ENCODE assay signal across 1 cellular context in genomic region chr10:70232155-70232858, GRCh38.
TF ChIP-seq lines count a peak whose summit lies in the region.

No MANE protein-coding gene starts in this region.

TF ChIP-seq in HEK293, 187 proteins besides CTCF, POLR2A, EP300 and RAD21 (continued from another document and continues in another):
- TF ChIP-seq ZSCAN18 (tag by site-specific recombination; IDR thresholded peaks at IDR 0.05) (no peak), ZNF548 (tag by site-specific recombination; IDR thresholded peaks at IDR 0.05) (no peak), ZNF311 (tag by site-specific recombination; IDR thresholded peaks at IDR 0.05; ENCODE audit: borderline replicate concordance) (no peak), ZNF521 (tag by site-specific recombination; IDR thresholded peaks at IDR 0.05) (no peak), ZNF112 (tag by site-specific recombination; IDR thresholded peaks at IDR 0.05) (no peak), ZNF426 (tag by site-specific recombination; IDR thresholded peaks at IDR 0.05) (no peak), ZNF335 (tag by site-specific recombination; conservative IDR thresholded peaks at IDR 0.05) (peak; percentile 89), ZNF302 (tag by site-specific recombination; IDR thresholded peaks at IDR 0.05; ENCODE audit: low read depth) (no peak), ZEB2 (tag by site-specific recombination; IDR thresholded peaks at IDR 0.05) (peak; percentile 73), ZBTB8A (tag by site-specific recombination; IDR thresholded peaks at IDR 0.05) (peak; percentile 84), ZNF843 (tag by site-specific recombination; IDR thresholded peaks at IDR 0.05) (peak; percentile 30; the same call in 1 of the 2 replicates), ZNF114 (tag by site-specific recombination; IDR thresholded peaks at IDR 0.05) (no peak), ZBTB11 (tag by site-specific recombination; conservative IDR thresholded peaks at IDR 0.05; ENCODE audit: low read depth) (no peak), ZBTB44 (tag by site-specific recombination; IDR thresholded peaks at IDR 0.05) (no peak), OVOL3 (tag by site-specific recombination; IDR thresholded peaks at IDR 0.05) (no peak), WT1 (tag by site-specific recombination; IDR thresholded peaks at IDR 0.05) (0 out of 2 replicates have a peak, but pooled peaks have one; percentile 30), OSR2 (tag by site-specific recombination; IDR thresholded peaks at IDR 0.05) (peak; percentile 63), ZNF138 (tag by site-specific recombination; IDR thresholded peaks at IDR 0.05; ENCODE audit: borderline replicate concordance) (no peak), MZF1 (tag by site-specific recombination; IDR thresholded peaks at IDR 0.05; ENCODE audit: borderline replicate concordance) (peak; percentile 59; the same call in 1 of the 2 replicates), PRDM6 (tag by site-specific recombination; IDR thresholded peaks at IDR 0.05) (peak; percentile 48; the same call in 1 of the 2 replicates), ZNF692 (tag by site-specific recombination; IDR thresholded peaks at IDR 0.05) (no peak), ZNF10 (tag by site-specific recombination; IDR thresholded peaks at IDR 0.05) (0 out of 2 replicates have a peak, but pooled peaks have one; percentile 12), ZNF19 (tag by site-specific recombination; IDR thresholded peaks at IDR 0.05; ENCODE audit: low read depth) (no peak), ZNF157 (tag by site-specific recombination; IDR thresholded peaks at IDR 0.05) (no peak), ZNF660 (tag by site-specific recombination; IDR thresholded peaks at IDR 0.05) (peak; percentile 80; the same call in 1 of the 2 replicates), ZNF560 (tag by site-specific recombination; IDR thresholded peaks at IDR 0.05; ENCODE audit: borderline replicate concordance) (no peak), ZNF473 (tag by site-specific recombination; IDR thresholded peaks at IDR 0.05) (no peak), PRDM1 (tag by site-specific recombination; IDR thresholded peaks at IDR 0.05) (peak; percentile 93), ZNF280D (tag by site-specific recombination; IDR thresholded peaks at IDR 0.05) (no peak), ZBTB49 (tag by site-specific recombination; IDR thresholded peaks at IDR 0.05; ENCODE audit: low read depth) (no peak), ZNF792 (tag by site-specific recombination; IDR thresholded peaks at IDR 0.05) (0 out of 2 replicates have a peak, but pooled peaks have one; percentile 58), ZBTB20 (tag by site-specific recombination; IDR thresholded peaks at IDR 0.05) (peak; percentile 74), ZNF292 (tag by site-specific recombination; IDR thresholded peaks at IDR 0.05; ENCODE audit: borderline replicate concordance, low read depth) (no peak), ZNF324 (tag by site-specific recombination; IDR thresholded peaks at IDR 0.05) (no peak), ZSCAN23 (tag by site-specific recombination; IDR thresholded peaks at IDR 0.05) (no peak)
- TF ChIP-seq, protein P1, sequence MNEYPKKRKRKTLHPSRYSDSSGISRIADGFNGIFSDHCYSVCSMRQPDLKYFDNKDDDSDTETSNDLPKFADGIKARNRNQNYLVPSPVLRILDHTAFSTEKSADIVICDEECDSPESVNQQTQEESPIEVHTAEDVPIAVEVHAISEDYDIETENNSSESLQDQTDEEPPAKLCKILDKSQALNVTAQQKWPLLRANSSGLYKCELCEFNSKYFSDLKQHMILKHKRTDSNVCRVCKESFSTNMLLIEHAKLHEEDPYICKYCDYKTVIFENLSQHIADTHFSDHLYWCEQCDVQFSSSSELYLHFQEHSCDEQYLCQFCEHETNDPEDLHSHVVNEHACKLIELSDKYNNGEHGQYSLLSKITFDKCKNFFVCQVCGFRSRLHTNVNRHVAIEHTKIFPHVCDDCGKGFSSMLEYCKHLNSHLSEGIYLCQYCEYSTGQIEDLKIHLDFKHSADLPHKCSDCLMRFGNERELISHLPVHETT (tag by site-specific recombination; IDR thresholded peaks at IDR 0.05): no peak
- TF ChIP-seq, protein P2, sequence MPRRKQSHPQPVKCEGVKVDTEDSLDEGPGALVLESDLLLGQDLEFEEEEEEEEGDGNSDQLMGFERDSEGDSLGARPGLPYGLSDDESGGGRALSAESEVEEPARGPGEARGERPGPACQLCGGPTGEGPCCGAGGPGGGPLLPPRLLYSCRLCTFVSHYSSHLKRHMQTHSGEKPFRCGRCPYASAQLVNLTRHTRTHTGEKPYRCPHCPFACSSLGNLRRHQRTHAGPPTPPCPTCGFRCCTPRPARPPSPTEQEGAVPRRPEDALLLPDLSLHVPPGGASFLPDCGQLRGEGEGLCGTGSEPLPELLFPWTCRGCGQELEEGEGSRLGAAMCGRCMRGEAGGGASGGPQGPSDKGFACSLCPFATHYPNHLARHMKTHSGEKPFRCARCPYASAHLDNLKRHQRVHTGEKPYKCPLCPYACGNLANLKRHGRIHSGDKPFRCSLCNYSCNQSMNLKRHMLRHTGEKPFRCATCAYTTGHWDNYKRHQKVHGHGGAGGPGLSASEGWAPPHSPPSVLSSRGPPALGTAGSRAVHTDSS (tag by site-specific recombination; IDR thresholded peaks at IDR 0.05): no peak
- TF ChIP-seq, protein P3, sequence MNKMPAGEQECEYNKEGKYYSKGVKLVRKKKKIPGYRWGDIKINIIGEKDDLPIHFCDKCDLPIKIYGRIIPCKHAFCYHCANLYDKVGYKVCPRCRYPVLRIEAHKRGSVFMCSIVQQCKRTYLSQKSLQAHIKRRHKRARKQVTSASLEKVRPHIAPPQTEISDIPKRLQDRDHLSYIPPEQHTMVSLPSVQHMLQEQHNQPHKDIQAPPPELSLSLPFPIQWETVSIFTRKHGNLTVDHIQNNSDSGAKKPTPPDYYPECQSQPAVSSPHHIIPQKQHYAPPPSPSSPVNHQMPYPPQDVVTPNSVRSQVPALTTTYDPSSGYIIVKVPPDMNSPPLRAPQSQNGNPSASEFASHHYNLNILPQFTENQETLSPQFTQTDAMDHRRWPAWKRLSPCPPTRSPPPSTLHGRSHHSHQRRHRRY (tag by site-specific recombination; IDR thresholded peaks at IDR 0.05): no peak
